ENCODE assay signal across 8 cellular contexts in the genomic region with DNA sequence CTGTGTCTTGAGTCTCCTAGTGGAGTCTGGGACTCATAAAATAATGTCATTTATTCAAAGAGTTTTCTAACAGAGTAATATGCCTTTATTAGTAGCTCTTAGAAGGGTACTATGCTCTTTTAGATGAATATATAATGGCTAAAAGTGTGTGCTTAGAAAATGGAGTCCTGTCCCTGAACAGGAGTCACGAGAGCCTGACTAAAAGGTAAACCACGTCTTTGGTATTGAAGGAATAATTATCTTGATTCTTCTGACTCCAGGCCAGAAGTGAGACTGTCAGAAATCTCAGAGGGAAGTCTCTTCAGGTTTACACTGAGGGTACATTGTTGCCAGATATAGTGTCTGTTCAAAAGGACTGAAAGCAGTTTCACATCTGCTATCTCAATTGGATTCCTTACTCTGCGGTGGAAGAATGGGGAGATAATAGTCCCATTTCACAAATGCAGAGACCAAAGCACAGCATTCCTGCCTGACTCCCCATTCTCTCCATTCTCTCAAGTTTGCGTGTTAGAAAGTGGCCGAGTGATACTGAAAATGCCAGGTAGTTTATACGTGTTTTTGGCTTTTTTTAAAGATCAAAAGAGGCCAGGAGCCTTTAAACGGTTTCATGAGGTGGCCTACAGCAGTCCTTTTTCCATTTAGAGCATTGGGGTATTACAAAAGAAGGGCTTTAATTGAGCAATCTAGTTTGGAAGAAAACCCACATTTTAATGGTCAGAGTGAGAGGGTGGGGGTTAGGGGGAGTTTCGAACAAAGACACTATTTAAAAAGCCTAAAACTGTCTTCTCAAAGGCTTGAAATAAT.
DNase-seq lines count a peak whose midpoint lies in the region; ATAC-seq lines count a peak whose summit lies in the region.

No MANE protein-coding gene starts in this region.

- H3K27me3 Mint-ChIP-seq in activated naive CD8-positive, alpha-beta T cell treated with anti-CD3 and anti-CD28 coated beads, Interleukin-2, amount 50 U/mL, for 24 hours = no peaks in the 10 kb centered on the region

- peaks cover 12% of the 10 kb centered on the region for H3K9me3 Mint-ChIP-seq in activated naive CD8-positive, alpha-beta T cell treated with anti-CD3 and anti-CD28 coated beads, Interleukin-2, amount 50 U/mL, for 24 hours

- H3K14ac ChIP-seq in trophoblast cell (ENCODE audit: low read length) = no peak overlapping the region

- H4K8ac ChIP-seq in trophoblast cell (ENCODE audit: low read depth, low read length) = no peak overlapping the region

- peak overlapping the region in 3 of 11 experiments; percentile 8 to 20 (median 9); a peak in 4 of 22 replicates for H3K27ac ChIP-seq in BLaER1 treated with 17β-estradiol and CSF1 and Interleukin-3, amounts not matched to agents 10 nM and 100 nM
- no peak overlapping the region for H3K27ac ChIP-seq in trophoblast cell (ENCODE audit: low read depth, low read length)
- no peak overlapping the region for H3K27ac ChIP-seq in Karpas-422 (ENCODE audit: low read length)

- H3K9me3 ChIP-seq in BLaER1 treated with 17β-estradiol and CSF1 and Interleukin-3, amounts not matched to agents 10 nM and 100 nM (replicated peaks in 1 of 11) = peaks cover 11 to 20% (median 17%) of the 10 kb centered on the region in 11 experiments
- H3K9me3 ChIP-seq in trophoblast cell (ENCODE audit: insufficient read depth, low read depth, low read length) (no peaks in the 10 kb centered on the region), Karpas-422 (ENCODE audit: low read length) (no peaks in the 10 kb centered on the region)

- no peak overlapping the region for H3K23ac ChIP-seq in trophoblast cell (ENCODE audit: low read length)

- H2AFZ ChIP-seq in trophoblast cell (ENCODE audit: insufficient read depth, low read length, poor library complexity) (no peak overlapping the region), Karpas-422 (ENCODE audit: low read length) (no peak overlapping the region)

- H4K91ac ChIP-seq in trophoblast cell (ENCODE audit: low read depth, low read length) = no peak overlapping the region

- H2AK5ac ChIP-seq in trophoblast cell (ENCODE audit: low read length) = no peak overlapping the region

- H4K12ac ChIP-seq in trophoblast cell (ENCODE audit: low read depth, low read length) = no peak overlapping the region

- DNase-seq in activated naive CD8-positive, alpha-beta T cell treated with anti-CD3 and anti-CD28 coated beads, Interleukin-2, amount 50 U/mL, for 24 hours = no peak
- DNase-seq in Right ventricle myocardium superior (no peak), trophoblast cell (peak; percentile 54 to 86), A172 (ENCODE audit: low spot score) (no peak), Karpas-422 (no peak)
- DNase-seq in stimulated activated CD4-positive, alpha-beta T cell treated with anti-CD3 and anti-CD28 coated beads, Interleukin-1b, Interleukin-23, amount 100 ng/mL, for 48 hours = no peak
- DNase-seq in effector CD4-positive, alpha-beta T cell = no peak

- H2BK12ac ChIP-seq in trophoblast cell (ENCODE audit: low read length) = no peak overlapping the region

- peaks cover 50% of the 10 kb centered on the region for H3K36me3 Mint-ChIP-seq in activated naive CD8-positive, alpha-beta T cell treated with anti-CD3 and anti-CD28 coated beads, Interleukin-2, amount 50 U/mL, for 24 hours (ENCODE audit: low read depth)

- no peak overlapping the region for H3K4ac ChIP-seq in trophoblast cell (ENCODE audit: low read depth, low read length)

- no peak for ATAC-seq in activated naive CD8-positive, alpha-beta T cell treated with anti-CD3 and anti-CD28 coated beads, Interleukin-2, amount 50 U/mL, for 24 hours
- ATAC-seq in Right ventricle myocardium superior (ENCODE audit: poor library complexity) = peak; percentile 73

- H3K36me3 ChIP-seq in BLaER1 treated with 17β-estradiol and CSF1 and Interleukin-3, amounts not matched to agents 10 nM and 100 nM = peaks cover 50 to 72% (median 62%) of the 10 kb centered on the region in 11 experiments
- peaks cover 5 to 14% of the 10 kb centered on the region in 2 experiments for H3K36me3 ChIP-seq in trophoblast cell (ENCODE audit: control insufficient read depth in 1 of 2, insufficient read depth in 2 of 2, low read length in 2 of 2)
- peaks cover 5% of the 10 kb centered on the region; the same call in 1 of the 2 replicates for H3K36me3 ChIP-seq in Karpas-422 (ENCODE audit: insufficient read depth, low read length)

- no peak overlapping the region for H2BK120ac ChIP-seq in trophoblast cell (ENCODE audit: insufficient read depth, low read length, poor library complexity)

- H3K27ac Mint-ChIP-seq in activated naive CD8-positive, alpha-beta T cell treated with anti-CD3 and anti-CD28 coated beads, Interleukin-2, amount 50 U/mL, for 24 hours = peak overlapping the region; percentile 18

- H3K4me3 ChIP-seq in BLaER1 treated with 17β-estradiol and CSF1 and Interleukin-3, amounts not matched to agents 10 nM and 100 nM = no peak overlapping the region
- H3K4me3 ChIP-seq in trophoblast cell (ENCODE audit: low read depth, low read length) = no peak overlapping the region
- no peak overlapping the region for H3K4me3 ChIP-seq in Karpas-422 (ENCODE audit: low read length)

- H3K18ac ChIP-seq in trophoblast cell (ENCODE audit: low read length) = no peak overlapping the region

- peak overlapping the region; percentile 27 to 67 (median 50) for H3K4me2 ChIP-seq in BLaER1 treated with 17β-estradiol and CSF1 and Interleukin-3, amounts not matched to agents 10 nM and 100 nM
- H3K4me2 ChIP-seq in trophoblast cell (ENCODE audit: low read length) = no peak overlapping the region
- H3K4me2 ChIP-seq in Karpas-422 (ENCODE audit: low read depth, low read length, poor library complexity, severe bottlenecking) = no peak overlapping the region

- no peak overlapping the region for H2BK5ac ChIP-seq in trophoblast cell (ENCODE audit: low read depth, low read length, poor library complexity)

- H4K20me1 ChIP-seq in BLaER1 treated with 17β-estradiol and CSF1 and Interleukin-3, amounts not matched to agents 10 nM and 100 nM = peaks cover 0 to 4% (median 0%) of the 10 kb centered on the region in 11 experiments; a peak in 1 of 22 replicates
- H4K20me1 ChIP-seq in Karpas-422 (ENCODE audit: insufficient read depth, low read depth, low read length) = no peaks in the 10 kb centered on the region

- peak overlapping the region in 2 of 11 experiments; percentile 12 to 18; a peak in 2 of 22 replicates for H3K9ac ChIP-seq in BLaER1 treated with 17β-estradiol and CSF1 and Interleukin-3, amounts not matched to agents 10 nM and 100 nM
- H3K9ac ChIP-seq in trophoblast cell (ENCODE audit: low read length) (no peak overlapping the region), Karpas-422 (ENCODE audit: low read length) (no peak overlapping the region)

- H3K79me1 ChIP-seq in trophoblast cell (ENCODE audit: low read length) = no peaks in the 10 kb centered on the region

- no peak overlapping the region for H3K4me3 Mint-ChIP-seq in activated naive CD8-positive, alpha-beta T cell treated with anti-CD3 and anti-CD28 coated beads, Interleukin-2, amount 50 U/mL, for 24 hours

- peaks cover 45% of the 10 kb centered on the region for H3K4me1 Mint-ChIP-seq in activated naive CD8-positive, alpha-beta T cell treated with anti-CD3 and anti-CD28 coated beads, Interleukin-2, amount 50 U/mL, for 24 hours

- H3K79me2 ChIP-seq in trophoblast cell (ENCODE audit: control insufficient read depth, insufficient read depth, low read length, poor library complexity) (no peaks in the 10 kb centered on the region), Karpas-422 (ENCODE audit: low read length) (no peaks in the 10 kb centered on the region)

- intact Hi-C loops in Right ventricle myocardium superior (cut with DNase I) = loop anchor here (5.0 to 10.0 kb wide), 2 partner anchors 211 to 248 kb away; partner anchors contain the start of gene DHRS3

- no peaks in the 10 kb centered on the region for H3K9me2 ChIP-seq in Karpas-422 (replicated peaks; ENCODE audit: insufficient read depth, low read length)

- no peaks in the 10 kb centered on the region for H3K27me3 ChIP-seq in BLaER1 treated with 17β-estradiol and CSF1 and Interleukin-3, amounts not matched to agents 10 nM and 100 nM
- H3K27me3 ChIP-seq in trophoblast cell (ENCODE audit: insufficient read depth, low read length) = no peaks in the 10 kb centered on the region
- H3K27me3 ChIP-seq in Karpas-422 (ENCODE audit: low read length) = no peaks in the 10 kb centered on the region

- peaks cover 34 to 41% (median 37%) of the 10 kb centered on the region in 10 experiments for H3K4me1 ChIP-seq in BLaER1 treated with 17β-estradiol and CSF1 and Interleukin-3, amounts not matched to agents 10 nM and 100 nM
- peaks cover 2 to 3% of the 10 kb centered on the region in 2 experiments for H3K4me1 ChIP-seq in trophoblast cell (ENCODE audit: control insufficient read depth in 1 of 2, insufficient read depth in 2 of 2, low read length in 2 of 2)
- H3K4me1 ChIP-seq in Karpas-422 (ENCODE audit: low read length) = no peaks in the 10 kb centered on the region

- no CpG with 5 or more reads among the region's 8 CpGs for WGBS in trophoblast cell (ENCODE audit: extremely low coverage, insufficient coverage, insufficient read length)

Comparison
In these comparisons a context has a peak if more than half of its experiments do, and no peak if none do; other contexts are left out.
1. H3K4me2 ChIP-seq: peak in BLaER1 treated with 17β-estradiol and CSF1 and Interleukin-3, amounts not matched to agents 10 nM and 100 nM (11 of 11); none in trophoblast cell (single experiment) and Karpas-422 (single experiment).
2. DNase-seq: peak in trophoblast cell (2 of 2); none in activated naive CD8-positive, alpha-beta T cell treated with anti-CD3 and anti-CD28 coated beads, Interleukin-2, amount 50 U/mL, for 24 hours (single experiment), Right ventricle myocardium superior (single experiment), stimulated activated CD4-positive, alpha-beta T cell treated with anti-CD3 and anti-CD28 coated beads, Interleukin-1b, Interleukin-23, amount 100 ng/mL, for 48 hours (single experiment), effector CD4-positive, alpha-beta T cell (single experiment), A172 (single experiment) and Karpas-422 (single experiment).